Comparison of ENCODE assay signal across 16 cellular contexts in the genomic region with DNA sequence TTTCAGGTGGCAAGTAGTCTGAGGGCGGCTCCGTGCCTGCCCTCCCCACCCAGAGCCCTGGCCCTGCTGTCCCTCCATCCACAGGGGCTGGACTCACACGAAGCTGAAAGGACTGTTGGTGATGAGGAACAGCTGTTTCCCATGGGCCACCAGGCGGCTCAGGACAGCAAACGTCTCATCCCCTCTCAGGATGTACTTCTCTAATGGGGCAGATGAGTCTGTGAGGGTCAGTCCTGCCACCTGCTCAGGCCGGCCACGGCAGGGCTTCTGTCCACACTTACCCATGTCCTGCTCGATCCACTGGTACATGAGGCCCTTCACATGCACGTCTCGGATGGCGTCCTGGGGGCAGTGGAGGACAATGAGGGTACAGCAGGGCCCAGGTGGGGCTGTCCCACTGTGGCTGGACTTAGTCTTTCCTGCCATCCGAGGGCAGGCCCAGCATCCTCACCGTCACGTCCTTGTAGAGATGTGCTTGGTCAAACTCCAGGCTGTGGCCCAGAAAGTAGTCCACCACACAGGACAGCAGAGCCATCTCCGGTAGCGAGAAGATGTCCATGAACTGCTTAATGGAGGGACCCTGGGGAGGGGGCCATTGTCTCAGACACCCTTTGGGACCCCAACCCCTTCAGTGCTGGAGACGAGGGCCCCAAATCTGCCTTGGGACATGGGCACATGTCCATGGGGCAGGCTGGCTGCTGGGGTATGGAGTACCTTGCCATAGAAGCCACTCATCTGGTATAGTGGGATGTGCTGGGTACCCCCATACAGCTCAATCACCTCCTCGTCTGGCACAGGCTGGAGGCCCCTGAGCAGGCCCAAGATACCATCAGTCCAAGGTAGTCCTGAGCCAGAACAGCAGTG. TPM values are rescaled to one million over a fixed set of nuclear protein-coding genes. Genes with fewer than 3 reads are reported as not detected.
DNase-seq lines count a peak whose midpoint lies in the region; ATAC-seq and TF ChIP-seq lines count a peak whose summit lies in the region.
"Had no signal": no experiment of that assay in that cellular context is flagged by ENCODE, and none has a peak within 500 bp of the region (broad histone marks: within the 10 kb centered on the region; RNA-seq: fewer than 3 reads in every experiment).

No MANE protein-coding gene starts in this region.

- H3K4me3 Mint-ChIP-seq in activated naive CD4-positive, alpha-beta T cell treated with anti-CD3 and anti-CD28 coated beads, Interleukin-2, amount 10 ng/mL, durations not matched to agents 7 days and 5 days, result no peak overlapping the region
- H3K4me3 Mint-ChIP-seq in activated naive CD4-positive, alpha-beta T cell treated with anti-CD3 and anti-CD28 coated beads for 36 hours, result no peak overlapping the region
- no peak overlapping the region for H3K4me3 Mint-ChIP-seq in dendritic cell treated with granulocyte-macrophage colony-stimulating factor and Interleukin-4, amounts not matched to agents 40 ng/mL and 50 ng/mL, for 4 days
- H3K4me3 Mint-ChIP-seq: H9 had no signal

- no peak overlapping the region for H3K4me3 ChIP-seq in transverse colon
- H3K4me3 ChIP-seq: prostate gland had no signal

- no peak for TF ChIP-seq EP300 in transverse colon (IDR thresholded peaks at IDR 0.05; ENCODE audit: low read depth)

- H3K9me3 Mint-ChIP-seq in activated naive CD4-positive, alpha-beta T cell treated with anti-CD3 and anti-CD28 coated beads, Interleukin-2, amount 10 ng/mL, durations not matched to agents 7 days and 5 days, result no peaks in the 10 kb centered on the region
- H3K9me3 Mint-ChIP-seq in activated naive CD4-positive, alpha-beta T cell treated with anti-CD3 and anti-CD28 coated beads for 36 hours, result no peaks in the 10 kb centered on the region
- no peaks in the 10 kb centered on the region for H3K9me3 Mint-ChIP-seq in dendritic cell treated with granulocyte-macrophage colony-stimulating factor and Interleukin-4, amounts not matched to agents 40 ng/mL and 50 ng/mL, for 4 days
- H3K9me3 Mint-ChIP-seq: H9 had no signal

- TF ChIP-seq POLR2A in transverse colon (IDR thresholded peaks at IDR 0.05), result no peak

- in situ Hi-C loops in transverse colon (cut with MboI; ENCODE audit: low pct_ligation_motif_present in 1 of 4, low pct_unique_long_range_greater_than_20kb in 1 of 4, low sequenced_read_pairs in 3 of 4), result no loop called here

- H3K36me3 Mint-ChIP-seq in activated naive CD4-positive, alpha-beta T cell treated with anti-CD3 and anti-CD28 coated beads, Interleukin-2, amount 10 ng/mL, durations not matched to agents 7 days and 5 days, result no peaks in the 10 kb centered on the region
- H3K36me3 Mint-ChIP-seq in activated naive CD4-positive, alpha-beta T cell treated with anti-CD3 and anti-CD28 coated beads for 36 hours (ENCODE audit: low read depth), result peaks cover 5% of the 10 kb centered on the region
- peaks cover 64% of the 10 kb centered on the region for H3K36me3 Mint-ChIP-seq in dendritic cell treated with granulocyte-macrophage colony-stimulating factor and Interleukin-4, amounts not matched to agents 40 ng/mL and 50 ng/mL, for 4 days (ENCODE audit: low read depth)

- 93 to 100% methylated on average over 1 to 15 of the region's 18 CpGs for WGBS in transverse colon (ENCODE audit: low coverage in 1 of 2), 2 donors

- H3K9me3 ChIP-seq in transverse colon, result no peaks in the 10 kb centered on the region
- H3K9me3 ChIP-seq: prostate gland had no signal

- DNase-seq in activated naive CD4-positive, alpha-beta T cell treated with anti-CD3 and anti-CD28 coated beads, Interleukin-2, amount 10 ng/mL, durations not matched to agents 7 days and 5 days, result peak; percentile 16
- no peak for DNase-seq in activated naive CD4-positive, alpha-beta T cell treated with anti-CD3 and anti-CD28 coated beads for 36 hours
- DNase-seq in mesenteric fat pad (ENCODE audit: low spot score) (peak; percentile 82), transverse colon (peak; percentile 6), NCI-H2107 (lab: John Stamatoyannopoulos, UW) (no peak), HK-2 (ENCODE audit: unreplicated experiment) (no peak)
- DNase-seq: cerebellar nuclear complex; H9; hippocampal formation; NCI-H187; RPMI8226; stimulated activated naive CD4-positive, alpha-beta T cell treated with Interleukin-2 at 50 U/mL for 16 hours had no signal

- H3K27me3 ChIP-seq in transverse colon, result no peaks in the 10 kb centered on the region

- H3K36me3 ChIP-seq in transverse colon, result no peaks in the 10 kb centered on the region
- H3K36me3 ChIP-seq: prostate gland had no signal

- H3K27me3 Mint-ChIP-seq in activated naive CD4-positive, alpha-beta T cell treated with anti-CD3 and anti-CD28 coated beads, Interleukin-2, amount 10 ng/mL, durations not matched to agents 7 days and 5 days, result peaks cover 8% of the 10 kb centered on the region
- no peaks in the 10 kb centered on the region for H3K27me3 Mint-ChIP-seq in activated naive CD4-positive, alpha-beta T cell treated with anti-CD3 and anti-CD28 coated beads for 36 hours (ENCODE audit: low read depth)
- no peaks in the 10 kb centered on the region for H3K27me3 Mint-ChIP-seq in dendritic cell treated with granulocyte-macrophage colony-stimulating factor and Interleukin-4, amounts not matched to agents 40 ng/mL and 50 ng/mL, for 4 days

- peaks cover 4 to 8% (median 7%) of the 10 kb centered on the region in 4 donors for H3K4me1 ChIP-seq in transverse colon

- intact Hi-C loops in activated naive CD4-positive, alpha-beta T cell treated with anti-CD3 and anti-CD28 coated beads for 36 hours (cut with micrococcal nuclease), result no loop called here
- intact Hi-C loops in dendritic cell treated with granulocyte-macrophage colony-stimulating factor and Interleukin-4, amounts not matched to agents 40 ng/mL and 50 ng/mL, for 4 days (cut with micrococcal nuclease), result no loop called here
- intact Hi-C loops in transverse colon (cut with DNase I; ENCODE audit: low total_unique reads), result no loop called here

- no peak for TF ChIP-seq CTCF in transverse colon (IDR thresholded peaks at IDR 0.05)

- no peak overlapping the region for H3K27ac Mint-ChIP-seq in activated naive CD4-positive, alpha-beta T cell treated with anti-CD3 and anti-CD28 coated beads, Interleukin-2, amount 10 ng/mL, durations not matched to agents 7 days and 5 days
- H3K27ac Mint-ChIP-seq in activated naive CD4-positive, alpha-beta T cell treated with anti-CD3 and anti-CD28 coated beads for 36 hours, result no peak overlapping the region
- H3K27ac Mint-ChIP-seq in dendritic cell treated with granulocyte-macrophage colony-stimulating factor and Interleukin-4, amounts not matched to agents 40 ng/mL and 50 ng/mL, for 4 days, result peak overlapping the region; percentile 42

- no peak for ATAC-seq in HG03095 (IDR thresholded peaks at IDR 0.05; ENCODE audit: unreplicated experiment)

- peaks cover 4% of the 10 kb centered on the region for H3K4me1 Mint-ChIP-seq in activated naive CD4-positive, alpha-beta T cell treated with anti-CD3 and anti-CD28 coated beads, Interleukin-2, amount 10 ng/mL, durations not matched to agents 7 days and 5 days
- H3K4me1 Mint-ChIP-seq in activated naive CD4-positive, alpha-beta T cell treated with anti-CD3 and anti-CD28 coated beads for 36 hours (ENCODE audit: low read depth), result peaks cover 5% of the 10 kb centered on the region
- H3K4me1 Mint-ChIP-seq in dendritic cell treated with granulocyte-macrophage colony-stimulating factor and Interleukin-4, amounts not matched to agents 40 ng/mL and 50 ng/mL, for 4 days (ENCODE audit: low read depth), result peaks cover 45% of the 10 kb centered on the region

- CTCF ChIA-PET in activated naive CD4-positive, alpha-beta T cell treated with anti-CD3 and anti-CD28 coated beads, Interleukin-2, amount 10 ng/mL, durations not matched to agents 7 days and 5 days (lab: Charles Lee), result no interaction called here
- CTCF ChIA-PET in activated naive CD4-positive, alpha-beta T cell treated with anti-CD3 and anti-CD28 coated beads for 36 hours (lab: Charles Lee), result interaction anchor here (1.3 kb wide), 1 partner anchor 79 kb away, joined by 3 read pairs; no protein-coding TSS in a partner anchor

- no peak overlapping the region for H3K27ac ChIP-seq in transverse colon
- H3K27ac ChIP-seq: C4-2B had no signal

RNA-seq across cellular contexts. Expression of a gene that starts 5.7 kb away (rescaled TPM):
- total RNA-seq in activated naive CD4-positive, alpha-beta T cell treated with anti-CD3 and anti-CD28 coated beads for 36 hours, result 10 to 100 TPM; 20.4 to 20.8 TPM
- total RNA-seq in mesenteric fat pad (38.5 TPM), transverse colon (10 to 100 TPM in 2 of 4 donors, 1 to 10 TPM in 1, not detected in 1; 5.5 to 16.7 (median 14.9) TPM)

RNA-seq across cellular contexts. Expression of a gene that starts 8.4 kb away (rescaled TPM):
- 10 to 100 TPM; 12.3 to 13.1 TPM for total RNA-seq in activated naive CD4-positive, alpha-beta T cell treated with anti-CD3 and anti-CD28 coated beads for 36 hours
- total RNA-seq in mesenteric fat pad (23.2 TPM), transverse colon (10 to 100 TPM in 1 of 4 donors, 1 to 10 TPM in 2, not detected in 1; 2.6 to 22.1 (median 4.0) TPM)

RNA-seq across cellular contexts. Expression of a gene that starts 32.8 kb away (rescaled TPM):
- under 1 TPM; 0.10 to 0.17 TPM for total RNA-seq in activated naive CD4-positive, alpha-beta T cell treated with anti-CD3 and anti-CD28 coated beads for 36 hours
- 557 TPM for total RNA-seq in mesenteric fat pad
- total RNA-seq in transverse colon, result 100 to 1,000 TPM in 1 of 4 donors, 10 to 100 TPM in 3; 42.6 to 152 (median 70.3) TPM

Comparison
In these comparisons a context has a peak if more than half of its experiments do, and no peak if none do; other contexts are left out.
1. DNase-seq: peak in activated naive CD4-positive, alpha-beta T cell treated with anti-CD3 and anti-CD28 coated beads, Interleukin-2, amount 10 ng/mL, durations not matched to agents 7 days and 5 days (single experiment), mesenteric fat pad (single experiment) and transverse colon (single experiment); none in activated naive CD4-positive, alpha-beta T cell treated with anti-CD3 and anti-CD28 coated beads for 36 hours (single experiment), NCI-H2107 (single experiment) and HK-2 (single experiment).
2. RNA of a gene that starts 32.8 kb away (total RNA-seq): 557 TPM in mesenteric fat pad (single experiment) and 42.6 to 152 TPM in transverse colon; 0.10 to 0.17 TPM in activated naive CD4-positive, alpha-beta T cell treated with anti-CD3 and anti-CD28 coated beads for 36 hours; every median in the first group is over 10 times any median in the second.